In the genomic region with DNA sequence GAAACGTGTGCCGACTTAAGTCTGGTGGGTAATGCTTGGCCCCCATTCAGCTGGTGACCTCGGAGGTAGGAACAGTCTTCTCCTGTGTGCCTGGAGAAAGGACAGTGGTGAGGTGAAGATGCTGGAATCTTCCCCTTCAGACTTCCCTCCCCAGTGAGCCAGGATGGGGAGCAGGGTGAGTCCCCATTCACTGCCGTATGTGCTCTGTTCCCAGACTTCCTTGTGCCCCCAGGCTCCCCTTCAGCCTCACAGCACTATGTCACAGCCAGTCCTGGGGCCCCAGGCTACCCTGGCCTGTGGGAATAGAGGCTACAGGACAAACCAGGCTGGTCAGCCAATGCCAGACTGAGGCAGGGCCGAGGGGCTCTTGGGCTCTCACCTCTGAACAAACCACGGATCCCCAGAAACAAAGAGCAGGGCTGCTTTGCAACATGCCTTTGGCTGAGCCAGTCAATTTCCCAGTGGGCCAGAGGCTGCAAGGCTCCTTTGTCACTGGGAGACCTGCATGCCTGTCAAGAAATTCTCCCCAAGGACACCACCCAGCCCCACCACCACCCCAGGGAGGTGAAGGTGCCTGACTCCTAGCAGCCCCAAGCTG, we compare ENCODE assay signal across 19 cellular contexts. TPM values are rescaled to one million over a fixed set of nuclear protein-coding genes. Genes with fewer than 3 reads are reported as not detected.
"Had no signal": no experiment of that assay in that cellular context is flagged by ENCODE, and none has a peak within 500 bp of the region (broad histone marks: within the 10 kb centered on the region; RNA-seq: fewer than 3 reads in every experiment).

No MANE protein-coding gene starts in this region.

- DNase-seq: activated CD4-positive, alpha-beta T cell treated with anti-CD3 and anti-CD28 coated beads, Interleukin-2, amount 50 U/mL, for 4 hours; activated gamma-delta T cell treated with Interleukin-2 at 50 U/mL for 16 hours; activated T-cell treated with anti-CD3 and anti-CD28 coated beads, Interleukin-2, amount 50 U/mL, for 4 hours; amniotic stem cell; body of pancreas; effector memory CD8-positive, alpha-beta T cell; foreskin melanocyte; left colon; natural killer cell; stimulated activated CD4-positive, alpha-beta T cell treated with anti-CD3 and anti-CD28 coated beads, Interleukin-15, amount 100 ng/mL, for 24 hours; stimulated activated CD4-positive, alpha-beta T cell treated with anti-CD3 and anti-CD28 coated beads, Interleukin-4, amount 100 ng/mL, for 1 hour; stimulated activated naive B cell treated with anti-CD40 and anti-IgM and Interleukin-4, amounts not matched to agents 10 μg/mL and 1 μg/mL and 100 μg/mL, for 72 hours; T-helper 1 cell; T1000 had no signal

- ATAC-seq: activated T-cell treated with anti-CD3 and anti-CD28 coated beads, Interleukin-2, amount 50 U/mL, for 4 hours; body of pancreas; effector memory CD8-positive, alpha-beta T cell; left colon; natural killer cell; SK-N-SH treated with all-trans-retinoic acid at 6 μM for 48 hours; stimulated activated naive B cell treated with anti-CD40 and anti-IgM and Interleukin-4, amounts not matched to agents 10 μg/mL and 1 μg/mL and 100 μg/mL, for 72 hours had no signal

- H3K9me3 ChIP-seq: body of pancreas had no signal

- H3K27ac ChIP-seq: body of pancreas, epithelial cell of prostate had no signal

- H3K27me3 ChIP-seq: body of pancreas had no signal

- H3K4me3 ChIP-seq: body of pancreas, skin epidermis had no signal

RNA-seq across cellular contexts. Expression of gene HHATL, which starts 31.8 kb away (rescaled TPM):
- total RNA-seq: activated T-cell treated with anti-CD3 and anti-CD28 coated beads, Interleukin-2, amount 50 U/mL, for 4 hours; fibroblast of lung; natural killer cell; renal cortical epithelial cell had no signal
- polyA plus RNA-seq: fibroblast of lung had no signal

RNA-seq across cellular contexts. Expression of gene KLHL40, which starts 49.0 kb away (rescaled TPM):
- total RNA-seq: activated T-cell treated with anti-CD3 and anti-CD28 coated beads, Interleukin-2, amount 50 U/mL, for 4 hours; body of pancreas; fibroblast of lung; left colon; natural killer cell; renal cortical epithelial cell had no signal
- polyA plus RNA-seq: fibroblast of lung had no signal
